In genomic region chr13:49082653-49083536, GRCh38 we compare ENCODE assay signal across 11 cellular contexts.
A peak's percentile ranks its signal among the peaks of the same experiment; 100 is the strongest.
DNase-seq lines count a peak whose midpoint lies in the region; ATAC-seq and TF ChIP-seq lines count a peak whose summit lies in the region.
"Had no signal": no experiment of that assay in that cellular context is flagged by ENCODE, and none has a peak within 500 bp of the region (broad histone marks: within the 10 kb centered on the region; RNA-seq: fewer than 3 reads in every experiment).

No MANE protein-coding gene starts in this region.

- no TSS peak for BruUV-seq in MCF 10A (replicated peaks; lab: Mats Ljungman, UMichigan)

- H3K27ac ChIP-seq in breast epithelium (no peak overlapping the region), brain microvascular endothelial cell (peak overlapping the region; percentile 50)
- H3K27ac ChIP-seq: tibial artery had no signal

- peak overlapping the region; percentile 13 for H3K4me3 Mint-ChIP-seq in MCF 10A (ENCODE audit: unreplicated experiment)

- H3K9me3 Mint-ChIP-seq in MCF 10A (ENCODE audit: unreplicated experiment): no peaks in the 10 kb centered on the region

- no peak for TF ChIP-seq CTCF in MCF 10A (IDR thresholded peaks at IDR 0.05; ENCODE audit: unreplicated experiment)
- no peak for TF ChIP-seq CTCF in breast epithelium (IDR thresholded peaks at IDR 0.05)
- no peak for TF ChIP-seq CTCF in brain microvascular endothelial cell (IDR thresholded peaks at IDR 0.05; ENCODE audit: low read depth, low read length, missing control alignments)

- DNase-seq in MCF 10A (ENCODE audit: unreplicated experiment) (peak; percentile 84), breast epithelium (ENCODE audit: low spot score in 2 of 2) (no peak), brain microvascular endothelial cell (peak; percentile 77), retina (no peak), HAP-1 (ENCODE audit: low spot score in 2 of 2) (no peak)
- DNase-seq: NCI-H1436 treated with DMSO at 0.1 percent for 48 hours, tibial artery had no signal

- H3K27ac Mint-ChIP-seq in MCF 10A (ENCODE audit: low read depth, unreplicated experiment): peak overlapping the region; percentile 72

- CTCF ChIA-PET in MCF 10A (lab: Yijun Ruan, JAX): interaction anchor here (0.6 to 1.7 kb wide), 2 partner anchors 16 to 32 kb away, joined by 3 to 6 read pairs; no protein-coding TSS in a partner anchor

- in situ Hi-C loops in brain microvascular endothelial cell (cut with HindIII; ENCODE audit: low pct_ligation_motif_present, low sequenced_read_pairs) (no loop called here), HAP-1 (cut with MboI; ENCODE audit: low sequenced_read_pairs) (no loop called here)

- H3K4me3 ChIP-seq in breast epithelium (no peak overlapping the region), brain microvascular endothelial cell (ENCODE audit: low read depth, low read length) (no peak overlapping the region), HAP-1 (no peak overlapping the region)
- H3K4me3 ChIP-seq: skin epidermis, tibial artery had no signal

- no peaks in the 10 kb centered on the region for H3K27me3 ChIP-seq in breast epithelium
- no peaks in the 10 kb centered on the region for H3K27me3 ChIP-seq in brain microvascular endothelial cell (replicated peaks)
- no peaks in the 10 kb centered on the region for H3K27me3 ChIP-seq in HAP-1 (ENCODE audit: low read depth)
- H3K27me3 ChIP-seq: tibial artery had no signal

- intact Hi-C loops in MCF 10A (cut with micrococcal nuclease) (no loop called here), breast epithelium (cut with DNase I; ENCODE audit: low total_unique reads) (no loop called here)

- H3K36me3 ChIP-seq in breast epithelium (no peaks in the 10 kb centered on the region), brain microvascular endothelial cell (replicated peaks) (no peaks in the 10 kb centered on the region), HAP-1 (replicated peaks) (no peaks in the 10 kb centered on the region)

- POLR2A ChIA-PET in MCF 10A (lab: Yijun Ruan, JAX): interaction anchor here (0.5 to 3.0 kb wide), 19 partner anchors 10 to 780 kb away, joined by 3 to 20 read pairs (median 3); partner anchors contain the start of genes CDADC1 and FNDC3A

- no peaks in the 10 kb centered on the region for H3K27me3 Mint-ChIP-seq in MCF 10A (ENCODE audit: insufficient read depth, unreplicated experiment)

- H3K9me3 ChIP-seq in breast epithelium (no peaks in the 10 kb centered on the region), HAP-1 (no peaks in the 10 kb centered on the region)
- H3K9me3 ChIP-seq: tibial artery had no signal

- H3K4me1 ChIP-seq in breast epithelium: peaks cover 0 to 3% of the 10 kb centered on the region in 2 donors
- no peaks in the 10 kb centered on the region for H3K4me1 ChIP-seq in HAP-1

- peaks cover 26% of the 10 kb centered on the region for H3K4me1 Mint-ChIP-seq in MCF 10A (ENCODE audit: insufficient read depth, unreplicated experiment)

- no peak for TF ChIP-seq POLR2A in breast epithelium (IDR thresholded peaks at IDR 0.05)

- ATAC-seq in HG03060 (IDR thresholded peaks at IDR 0.05; ENCODE audit: low read depth, unreplicated experiment) (peak; percentile 59), GM21367 (IDR thresholded peaks at IDR 0.05; ENCODE audit: unreplicated experiment) (no peak), HG03460 (IDR thresholded peaks at IDR 0.05; ENCODE audit: unreplicated experiment) (no peak)

- no peaks in the 10 kb centered on the region for H3K36me3 Mint-ChIP-seq in MCF 10A (ENCODE audit: insufficient read depth, unreplicated experiment)

Comparison
In these comparisons a context has a peak if more than half of its experiments do, and no peak if none do; other contexts are left out.
1. DNase-seq: peak in MCF 10A (single experiment) and brain microvascular endothelial cell (single experiment); none in breast epithelium (0 of 2), retina (single experiment) and HAP-1 (0 of 2).